Comparison of ENCODE assay signal across 18 cellular contexts in the genomic region with DNA sequence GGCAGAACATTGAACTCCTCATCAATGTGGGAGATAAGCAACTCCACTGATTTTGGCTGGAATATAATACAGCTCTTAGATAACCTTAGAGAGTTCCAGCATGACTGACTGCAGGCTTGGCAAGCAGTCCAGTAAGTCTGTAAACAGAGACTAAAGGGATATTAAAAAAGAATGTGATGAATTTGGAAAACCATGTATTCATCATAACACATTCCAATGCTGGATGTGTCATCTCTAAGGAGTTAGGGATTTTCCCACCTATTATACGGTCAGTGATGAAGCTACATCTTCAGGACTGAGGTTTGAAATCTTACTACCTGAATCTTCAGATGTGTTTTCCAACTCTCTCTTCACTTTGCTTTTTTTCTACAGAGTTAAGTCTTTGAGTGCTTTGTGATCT.
DNase-seq lines count a peak whose midpoint lies in the region; ATAC-seq, FAIRE-seq and TF ChIP-seq lines count a peak whose summit lies in the region.
"Had no signal": no experiment of that assay in that cellular context is flagged by ENCODE, and none has a peak within 500 bp of the region (broad histone marks: within the 10 kb centered on the region; RNA-seq: fewer than 3 reads in every experiment).

No MANE protein-coding gene starts in this region.

- BruUV-seq in MCF 10A (replicated peaks; lab: Mats Ljungman, UMichigan), result no TSS peak

- no peak overlapping the region for H3K27ac ChIP-seq in breast epithelium
- peak overlapping the region; percentile 91 for H3K27ac ChIP-seq in astrocyte (ENCODE audit: low read depth, low read length)
- H3K27ac ChIP-seq in keratinocyte (ENCODE audit: control insufficient read depth, insufficient read depth, low read length), result peak overlapping the region; percentile 91
- H3K27ac ChIP-seq in spleen, result no peak overlapping the region
- H3K27ac ChIP-seq: KMS-11 had no signal

- CTCF ChIA-PET in MCF 10A (lab: Yijun Ruan, JAX), result interaction anchor here (0.5 to 0.7 kb wide), 2 partner anchors 119 to 834 kb away, joined by 3 read pairs; no protein-coding TSS in a partner anchor

- H3K27ac Mint-ChIP-seq in MCF 10A (ENCODE audit: low read depth, unreplicated experiment) (peak overlapping the region; percentile 91), astrocyte (ENCODE audit: unreplicated experiment) (peak overlapping the region; percentile 98)
- H3K27ac Mint-ChIP-seq in activated CD4-positive, alpha-beta T cell treated with anti-CD3 and anti-CD28 coated beads, Interleukin-2, amount 10 ng/mL, durations not matched to agents 24 days and 14 days, result no peak overlapping the region
- H3K27ac Mint-ChIP-seq: activated naive CD8-positive, alpha-beta T cell treated with anti-CD3 and anti-CD28 coated beads for 36 hours; WTC11 had no signal

- DNase-seq in MCF 10A (ENCODE audit: unreplicated experiment) (peak; percentile 73), breast epithelium (ENCODE audit: low spot score in 2 of 2) (no peak), astrocyte (ENCODE audit: low read depth) (peak; percentile 82), keratinocyte (ENCODE audit: low read depth, low spot score) (peak; percentile 57), spleen (no peak), activated T-cell treated with anti-CD3 and anti-CD28 coated beads for 4 hours (no peak)
- no peak for DNase-seq in activated CD4-positive, alpha-beta T cell treated with anti-CD3 and anti-CD28 coated beads, Interleukin-2, amount 10 ng/mL, durations not matched to agents 24 days and 14 days
- DNase-seq: activated CD8-positive, alpha-beta memory T cell treated with anti-CD3 and anti-CD28 coated beads, Interleukin-2, amount 50 U/mL, for 48 hours; activated naive CD8-positive, alpha-beta T cell treated with anti-CD3 and anti-CD28 coated beads for 36 hours; dermis blood vessel endothelial cell; foreskin fibroblast; NCI-H187; NCI-H82 had no signal

- H3K36me3 Mint-ChIP-seq in MCF 10A (ENCODE audit: insufficient read depth, unreplicated experiment) (no peaks in the 10 kb centered on the region), astrocyte (ENCODE audit: low read depth, unreplicated experiment) (no peaks in the 10 kb centered on the region)
- no peaks in the 10 kb centered on the region for H3K36me3 Mint-ChIP-seq in activated CD4-positive, alpha-beta T cell treated with anti-CD3 and anti-CD28 coated beads, Interleukin-2, amount 10 ng/mL, durations not matched to agents 24 days and 14 days (ENCODE audit: low read depth)
- H3K36me3 Mint-ChIP-seq: activated naive CD8-positive, alpha-beta T cell treated with anti-CD3 and anti-CD28 coated beads for 36 hours; WTC11 had no signal

- no peaks in the 10 kb centered on the region for H3K36me3 ChIP-seq in breast epithelium
- no peaks in the 10 kb centered on the region for H3K36me3 ChIP-seq in astrocyte (ENCODE audit: insufficient read depth, low read length)
- H3K36me3 ChIP-seq in keratinocyte (ENCODE audit: control insufficient read depth in 2 of 2, extremely low read depth in 1 of 2, insufficient read depth in 2 of 2, low read length in 2 of 2), result no peaks in the 10 kb centered on the region
- H3K36me3 ChIP-seq in spleen, result no peaks in the 10 kb centered on the region

- intact Hi-C loops in MCF 10A (cut with micrococcal nuclease), result loop anchor here (5.0 kb wide), 1 partner anchor 177 kb away; no protein-coding TSS in a partner anchor
- intact Hi-C loops in breast epithelium (cut with DNase I; ENCODE audit: low total_unique reads), result no loop called here
- intact Hi-C loops in spleen (cut with DNase I; ENCODE audit: low total_unique reads), result no loop called here
- intact Hi-C loops in activated CD4-positive, alpha-beta T cell treated with anti-CD3 and anti-CD28 coated beads, Interleukin-2, amount 10 ng/mL, durations not matched to agents 24 days and 14 days (cut with micrococcal nuclease), result no loop called here

- no peaks in the 10 kb centered on the region for H3K27me3 ChIP-seq in breast epithelium
- no peaks in the 10 kb centered on the region for H3K27me3 ChIP-seq in astrocyte (ENCODE audit: insufficient read depth, low read length)
- no peaks in the 10 kb centered on the region for H3K27me3 ChIP-seq in keratinocyte (ENCODE audit: control insufficient read depth, extremely low read depth, insufficient read depth, low read length)
- no peaks in the 10 kb centered on the region for H3K27me3 ChIP-seq in spleen (replicated peaks in 1 of 7)

- H3K4me3 Mint-ChIP-seq in MCF 10A (ENCODE audit: unreplicated experiment), result peak overlapping the region; percentile 57
- H3K4me3 Mint-ChIP-seq in astrocyte (ENCODE audit: unreplicated experiment), result no peak overlapping the region
- no peak overlapping the region for H3K4me3 Mint-ChIP-seq in activated CD4-positive, alpha-beta T cell treated with anti-CD3 and anti-CD28 coated beads, Interleukin-2, amount 10 ng/mL, durations not matched to agents 24 days and 14 days
- H3K4me3 Mint-ChIP-seq: activated naive CD8-positive, alpha-beta T cell treated with anti-CD3 and anti-CD28 coated beads for 36 hours; neural crest cell; WTC11 had no signal

- no peaks in the 10 kb centered on the region for H4K20me1 ChIP-seq in astrocyte (ENCODE audit: insufficient read depth, low read length)
- H4K20me1 ChIP-seq in keratinocyte (ENCODE audit: control insufficient read depth, extremely low read depth, insufficient read depth, low read length), result no peaks in the 10 kb centered on the region

- FAIRE-seq in astrocyte (lab: Jason Lieb, UNC), result no peak
- no peak for FAIRE-seq in keratinocyte (lab: Jason Lieb, UNC)

- ATAC-seq in HG02763 (IDR thresholded peaks at IDR 0.05; ENCODE audit: unreplicated experiment), result no peak

- H3K4me2 ChIP-seq in astrocyte (ENCODE audit: low read length), result peak overlapping the region; percentile 77
- peak overlapping the region; percentile 93 for H3K4me2 ChIP-seq in keratinocyte (ENCODE audit: control insufficient read depth, extremely low read depth, insufficient read depth, low read depth, low read length)
- H3K4me2 ChIP-seq: KMS-11 had no signal

- TF ChIP-seq POLR2A in breast epithelium (IDR thresholded peaks at IDR 0.05), result no peak
- TF ChIP-seq POLR2A in spleen (IDR thresholded peaks at IDR 0.05), result no peak

- H3K9me3 Mint-ChIP-seq in MCF 10A (ENCODE audit: unreplicated experiment) (no peaks in the 10 kb centered on the region), astrocyte (ENCODE audit: unreplicated experiment) (peaks cover 2% of the 10 kb centered on the region)
- H3K9me3 Mint-ChIP-seq in activated CD4-positive, alpha-beta T cell treated with anti-CD3 and anti-CD28 coated beads, Interleukin-2, amount 10 ng/mL, durations not matched to agents 24 days and 14 days, result no peaks in the 10 kb centered on the region
- H3K9me3 Mint-ChIP-seq: activated naive CD8-positive, alpha-beta T cell treated with anti-CD3 and anti-CD28 coated beads for 36 hours; neural crest cell; WTC11 had no signal

- no peak overlapping the region for H3K4me3 ChIP-seq in breast epithelium
- H3K4me3 ChIP-seq in astrocyte (ENCODE audit: insufficient read depth, low read depth, low read length), result peak overlapping the region; percentile 18
- H3K4me3 ChIP-seq in keratinocyte (ENCODE audit: control insufficient read depth in 2 of 3, extremely low read depth in 1 of 3, insufficient read depth in 2 of 3, low read depth in 1 of 3, low read length in 3 of 3), result peak overlapping the region in 2 of 3 experiments; percentile 30 to 55
- no peak overlapping the region for H3K4me3 ChIP-seq in spleen
- H3K4me3 ChIP-seq: skin epidermis had no signal

- no peaks in the 10 kb centered on the region for H3K9me1 ChIP-seq in keratinocyte (ENCODE audit: control insufficient read depth, extremely low read depth, insufficient read depth, low read length)

- H2AFZ ChIP-seq in astrocyte (ENCODE audit: low read depth, low read length) (no peak overlapping the region), keratinocyte (ENCODE audit: control insufficient read depth, low read length) (no peak overlapping the region)

- H3K9ac ChIP-seq in astrocyte (ENCODE audit: low read length), result peak overlapping the region; percentile 70
- H3K9ac ChIP-seq in keratinocyte (ENCODE audit: control insufficient read depth, extremely low read depth, insufficient read depth, low read length), result peak overlapping the region; percentile 69
- H3K9ac ChIP-seq: KMS-11 had no signal

- POLR2A ChIA-PET in MCF 10A (lab: Yijun Ruan, JAX), result interaction anchor here (0.5 to 1.7 kb wide), 6 partner anchors 11 to 441 kb away, joined by 3 to 5 read pairs (median 3); no protein-coding TSS in a partner anchor

- H3K9me3 ChIP-seq in breast epithelium (no peaks in the 10 kb centered on the region), astrocyte (ENCODE audit: insufficient read depth, low read depth, low read length) (no peaks in the 10 kb centered on the region), keratinocyte (ENCODE audit: control insufficient read depth, low read depth, low read length) (no peaks in the 10 kb centered on the region), spleen (no peaks in the 10 kb centered on the region)

- H3K4me1 ChIP-seq in breast epithelium, result no peaks in the 10 kb centered on the region
- peaks cover 7% of the 10 kb centered on the region for H3K4me1 ChIP-seq in astrocyte (ENCODE audit: insufficient read depth, low read length)
- peaks cover 19% of the 10 kb centered on the region for H3K4me1 ChIP-seq in keratinocyte (ENCODE audit: control insufficient read depth, extremely low read depth, insufficient read depth, low read length)
- no peaks in the 10 kb centered on the region for H3K4me1 ChIP-seq in spleen

- WGBS in spleen, 5 donors, result 63 to 82% (median 67%) methylated on average over 1 of the region's 1 CpG

- H3K27me3 Mint-ChIP-seq in MCF 10A (ENCODE audit: insufficient read depth, unreplicated experiment), result no peaks in the 10 kb centered on the region
- H3K27me3 Mint-ChIP-seq in astrocyte (ENCODE audit: low read depth, unreplicated experiment), result no peaks in the 10 kb centered on the region
- no peaks in the 10 kb centered on the region for H3K27me3 Mint-ChIP-seq in activated CD4-positive, alpha-beta T cell treated with anti-CD3 and anti-CD28 coated beads, Interleukin-2, amount 10 ng/mL, durations not matched to agents 24 days and 14 days
- H3K27me3 Mint-ChIP-seq: activated naive CD8-positive, alpha-beta T cell treated with anti-CD3 and anti-CD28 coated beads for 36 hours had no signal

- H3K79me2 ChIP-seq in astrocyte (ENCODE audit: insufficient read depth, low read length), result no peaks in the 10 kb centered on the region
- no peaks in the 10 kb centered on the region for H3K79me2 ChIP-seq in keratinocyte (ENCODE audit: control insufficient read depth, insufficient read depth, low read length)

- dilution Hi-C loops in keratinocyte (cut with MboI; ENCODE audit: extremely low pct_ligation_motif_present, low sequenced_read_pairs), result no loop called here

- no peak for TF ChIP-seq CTCF in MCF 10A (IDR thresholded peaks at IDR 0.05; ENCODE audit: unreplicated experiment)
- no peak for TF ChIP-seq CTCF in breast epithelium (IDR thresholded peaks at IDR 0.05)
- TF ChIP-seq CTCF in astrocyte (IDR thresholded peaks at IDR 0.05; ENCODE audit: insufficient read depth, low read depth, low read length), result no peak
- TF ChIP-seq CTCF in keratinocyte (optimal IDR thresholded peaks at IDR 0.05 in 1 of 3, IDR thresholded peaks at IDR 0.05 in 1 of 3, conservative IDR thresholded peaks at IDR 0.05 in 1 of 3; ENCODE audit: extremely low read depth in 1 of 3, insufficient read depth in 2 of 3, low read length in 3 of 3), result no peak
- no peak for TF ChIP-seq CTCF in spleen (IDR thresholded peaks at IDR 0.05 in 8 of 11, conservative IDR thresholded peaks at IDR 0.05 in 3 of 11)

- peaks cover 13% of the 10 kb centered on the region for H3K4me1 Mint-ChIP-seq in MCF 10A (ENCODE audit: insufficient read depth, unreplicated experiment)
- H3K4me1 Mint-ChIP-seq in astrocyte (ENCODE audit: low read depth, unreplicated experiment), result peaks cover 48% of the 10 kb centered on the region
- H3K4me1 Mint-ChIP-seq in activated CD4-positive, alpha-beta T cell treated with anti-CD3 and anti-CD28 coated beads, Interleukin-2, amount 10 ng/mL, durations not matched to agents 24 days and 14 days, result no peaks in the 10 kb centered on the region
- H3K4me1 Mint-ChIP-seq: activated naive CD8-positive, alpha-beta T cell treated with anti-CD3 and anti-CD28 coated beads for 36 hours; neural crest cell had no signal

Comparison
In these comparisons a context has a peak if more than half of its experiments do, and no peak if none do; other contexts are left out.
1. DNase-seq: peak in MCF 10A (single experiment), astrocyte (single experiment) and keratinocyte (single experiment); none in breast epithelium (0 of 2), spleen (single experiment), activated CD4-positive, alpha-beta T cell treated with anti-CD3 and anti-CD28 coated beads, Interleukin-2, amount 10 ng/mL, durations not matched to agents 24 days and 14 days (single experiment) and activated T-cell treated with anti-CD3 and anti-CD28 coated beads for 4 hours (single experiment).
2. H3K27ac ChIP-seq: peak in astrocyte (single experiment) and keratinocyte (single experiment); none in breast epithelium (0 of 2) and spleen (0 of 8).
3. H3K4me3 ChIP-seq: peak in astrocyte (single experiment) and keratinocyte (2 of 3); none in breast epithelium (0 of 3) and spleen (0 of 8).